1 cellular context compared by ENCODE assay signal in genomic region chr11:107123022-107123421, GRCh38.
TF ChIP-seq lines count a peak whose summit lies in the region.

No MANE protein-coding gene starts in this region.

TF ChIP-seq in GM12878, 131 proteins besides CTCF, POLR2A, EP300 and RAD21:
- TF ChIP-seq, protein P1, sequence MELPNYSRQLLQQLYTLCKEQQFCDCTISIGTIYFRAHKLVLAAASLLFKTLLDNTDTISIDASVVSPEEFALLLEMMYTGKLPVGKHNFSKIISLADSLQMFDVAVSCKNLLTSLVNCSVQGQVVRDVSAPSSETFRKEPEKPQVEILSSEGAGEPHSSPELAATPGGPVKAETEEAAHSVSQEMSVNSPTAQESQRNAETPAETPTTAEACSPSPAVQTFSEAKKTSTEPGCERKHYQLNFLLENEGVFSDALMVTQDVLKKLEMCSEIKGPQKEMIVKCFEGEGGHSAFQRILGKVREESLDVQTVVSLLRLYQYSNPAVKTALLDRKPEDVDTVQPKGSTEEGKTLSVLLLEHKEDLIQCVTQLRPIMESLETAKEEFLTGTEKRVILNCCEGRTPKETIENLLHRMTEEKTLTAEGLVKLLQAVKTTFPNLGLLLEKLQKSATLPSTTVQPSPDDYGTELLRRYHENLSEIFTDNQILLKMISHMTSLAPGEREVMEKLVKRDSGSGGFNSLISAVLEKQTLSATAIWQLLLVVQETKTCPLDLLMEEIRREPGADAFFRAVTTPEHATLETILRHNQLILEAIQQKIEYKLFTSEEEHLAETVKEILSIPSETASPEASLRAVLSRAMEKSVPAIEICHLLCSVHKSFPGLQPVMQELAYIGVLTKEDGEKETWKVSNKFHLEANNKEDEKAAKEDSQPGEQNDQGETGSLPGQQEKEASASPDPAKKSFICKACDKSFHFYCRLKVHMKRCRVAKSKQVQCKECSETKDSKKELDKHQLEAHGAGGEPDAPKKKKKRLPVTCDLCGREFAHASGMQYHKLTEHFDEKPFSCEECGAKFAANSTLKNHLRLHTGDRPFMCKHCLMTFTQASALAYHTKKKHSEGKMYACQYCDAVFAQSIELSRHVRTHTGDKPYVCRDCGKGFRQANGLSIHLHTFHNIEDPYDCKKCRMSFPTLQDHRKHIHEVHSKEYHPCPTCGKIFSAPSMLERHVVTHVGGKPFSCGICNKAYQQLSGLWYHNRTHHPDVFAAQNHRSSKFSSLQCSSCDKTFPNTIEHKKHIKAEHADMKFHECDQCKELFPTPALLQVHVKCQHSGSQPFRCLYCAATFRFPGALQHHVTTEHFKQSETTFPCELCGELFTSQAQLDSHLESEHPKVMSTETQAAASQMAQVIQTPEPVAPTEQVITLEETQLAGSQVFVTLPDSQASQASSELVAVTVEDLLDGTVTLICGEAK (IDR thresholded peaks at IDR 0.05; ENCODE audit: borderline replicate concordance): no peak
- TF ChIP-seq KLF5 (IDR thresholded peaks at IDR 0.05; ENCODE audit: partially characterized antibody) (no peak), EZH2 (IDR thresholded peaks at IDR 0.05; ENCODE audit: borderline replicate concordance, control insufficient read depth, low read depth, low read length) (no peak), HDGF (IDR thresholded peaks at IDR 0.05) (no peak), ZNF217 (IDR thresholded peaks at IDR 0.05) (no peak), STAT3 (IDR thresholded peaks at IDR 0.05; ENCODE audit: low read depth, low read length) (no peak), NFYA (IDR thresholded peaks at IDR 0.05; ENCODE audit: borderline replicate concordance, low read depth, low read length) (no peak), SMARCA5 (IDR thresholded peaks at IDR 0.05) (no peak), ASH2L (IDR thresholded peaks at IDR 0.05; ENCODE audit: borderline replicate concordance, low read depth) (no peak), NBN (IDR thresholded peaks at IDR 0.05) (no peak), ETV6 (conservative IDR thresholded peaks at IDR 0.05 in 1 of 2, IDR thresholded peaks at IDR 0.05 in 1 of 2; ENCODE audit: borderline replicate concordance in 1 of 2, low read depth in 1 of 2) (no peak), SUPT20H (IDR thresholded peaks at IDR 0.05; ENCODE audit: borderline replicate concordance, control insufficient read depth, low read depth, low read length) (no peak), BCL11A (IDR thresholded peaks at IDR 0.05; ENCODE audit: low read depth, low read length) (no peak), TCF12 (IDR thresholded peaks at IDR 0.05; ENCODE audit: low read depth, low read length) (no peak), ATF2 (IDR thresholded peaks at IDR 0.05; ENCODE audit: low read length) (no peak), PML (IDR thresholded peaks at IDR 0.05; ENCODE audit: low read length) (no peak), HCFC1 (IDR thresholded peaks at IDR 0.05; ENCODE audit: low read length) (no peak), ATF7 (IDR thresholded peaks at IDR 0.05; ENCODE audit: low read depth) (no peak)
- TF ChIP-seq, protein P2, sequence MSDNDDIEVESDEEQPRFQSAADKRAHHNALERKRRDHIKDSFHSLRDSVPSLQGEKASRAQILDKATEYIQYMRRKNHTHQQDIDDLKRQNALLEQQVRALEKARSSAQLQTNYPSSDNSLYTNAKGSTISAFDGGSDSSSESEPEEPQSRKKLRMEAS (IDR thresholded peaks at IDR 0.05; ENCODE audit: low read depth, low read length): no peak
